In genomic region chr7:55533729-55534080, GRCh38 we compare ENCODE assay signal across 2 cellular contexts.
TF ChIP-seq lines count a peak whose summit lies in the region.

No MANE protein-coding gene starts in this region.

TF ChIP-seq in liver, 16 proteins besides CTCF, POLR2A, EP300 and RAD21 (continued from another document):
- no peak for TF ChIP-seq RXRA (IDR thresholded peaks at IDR 0.05)
- no peak for TF ChIP-seq MAX (IDR thresholded peaks at IDR 0.05)

TF ChIP-seq in HepG2, 621 proteins besides CTCF, POLR2A, EP300 and RAD21:
- no peak for TF ChIP-seq TFE3 (CRISPR knock-in tag; IDR thresholded peaks at IDR 0.05)
- no peak for TF ChIP-seq ZNF530 (CRISPR knock-in tag; IDR thresholded peaks at IDR 0.05; ENCODE audit: low read depth)
- no peak for TF ChIP-seq ZNF362 (CRISPR knock-in tag; IDR thresholded peaks at IDR 0.05; ENCODE audit: borderline replicate concordance)
- TF ChIP-seq DPF2 (CRISPR knock-in tag; IDR thresholded peaks at IDR 0.05; ENCODE audit: borderline replicate concordance, low read depth) = no peak
- no peak for TF ChIP-seq ZNF121 (CRISPR knock-in tag; IDR thresholded peaks at IDR 0.05)
- no peak for TF ChIP-seq ZBTB49 (CRISPR knock-in tag; IDR thresholded peaks at IDR 0.05; ENCODE audit: borderline replicate concordance)
- TF ChIP-seq BRD4 (CRISPR knock-in tag; IDR thresholded peaks at IDR 0.05) = no peak
- no peak for TF ChIP-seq MED8 (CRISPR knock-in tag; IDR thresholded peaks at IDR 0.05; ENCODE audit: insufficient replicate concordance)
